In the genomic region with DNA sequence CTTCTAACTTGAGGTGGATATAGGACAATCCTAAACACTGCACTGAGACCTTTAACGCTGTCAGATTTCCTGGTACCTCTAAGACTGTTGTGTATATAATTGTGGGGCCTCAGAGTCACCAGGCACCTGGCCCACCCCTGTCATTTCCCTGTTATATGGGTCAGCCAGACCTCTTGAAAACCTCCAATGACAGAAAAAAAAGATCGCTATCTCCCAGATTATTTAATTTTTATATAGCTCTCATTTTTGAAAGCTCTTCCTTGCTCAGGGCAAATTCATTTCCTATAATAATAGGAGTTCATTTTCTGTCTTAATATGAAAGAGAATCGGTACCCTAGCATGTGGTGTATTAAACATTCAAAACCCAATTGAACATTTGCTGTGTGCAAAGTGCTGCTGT, we compare ENCODE assay signal across 33 cellular contexts. TPM values are rescaled to one million over a fixed set of nuclear protein-coding genes. Genes with fewer than 3 reads are reported as not detected.
"Had no signal": no experiment of that assay in that cellular context is flagged by ENCODE, and none has a peak within 500 bp of the region (broad histone marks: within the 10 kb centered on the region; RNA-seq: fewer than 3 reads in every experiment).

No MANE protein-coding gene starts in this region.

- H3K27me3 ChIP-seq: neural progenitor cell, ovary, right lobe of liver, spleen, suprapubic skin, testis, tibial artery, transverse colon, upper lobe of right lung, uterus had no signal

- H3K9ac ChIP-seq: neural progenitor cell, parathyroid adenoma had no signal

- H3K4me2 ChIP-seq: neural progenitor cell, smooth muscle cell had no signal

- H3K4me1 ChIP-seq: neural progenitor cell, parathyroid adenoma, psoas muscle, right lobe of liver, spleen, suprapubic skin, testis, tibial artery, transverse colon, upper lobe of right lung, uterus had no signal

- H3K4me3 ChIP-seq: neural progenitor cell, ovary, psoas muscle, right lobe of liver, skin epidermis, smooth muscle cell, spleen, suprapubic skin, testis, tibial artery, transverse colon, upper lobe of right lung, uterus had no signal

- H3K36me3 ChIP-seq: neural progenitor cell, ovary, right lobe of liver, spleen, suprapubic skin, transverse colon, upper lobe of right lung, uterus had no signal

- H2AFZ ChIP-seq: parathyroid adenoma had no signal

- ATAC-seq: natural killer cell; psoas muscle; right cardiac atrium; right lobe of liver; stimulated activated memory B cell treated with anti-CD40 and anti-IgM and Interleukin-4, amounts not matched to agents 10 μg/mL and 1 μg/mL and 100 μg/mL, for 72 hours; stimulated activated naive CD8-positive, alpha-beta T cell treated with anti-CD3 and anti-CD28 coated beads, Interleukin-15, amount 100 ng/mL, for 72 hours; stimulated activated naive CD8-positive, alpha-beta T cell treated with anti-CD3 and anti-CD28 coated beads, Interleukin-15, Interleukin-2, amounts not matched to agents 100 U/mL and 50 U/mL, for 24 hours; upper lobe of right lung had no signal

- H3K27ac ChIP-seq: neural progenitor cell, ovary, parathyroid adenoma, psoas muscle, right lobe of liver, skin epidermis, spleen, suprapubic skin, testis, tibial artery, transverse colon, upper lobe of right lung, uterus had no signal

- H3K9me3 ChIP-seq: ovary, psoas muscle, right lobe of liver, suprapubic skin, testis, tibial artery, transverse colon, upper lobe of right lung, uterus had no signal

- DNase-seq: natural killer cell; occipital lobe; ovary; posterior cingulate gyrus; psoas muscle; right cardiac atrium; right lobe of liver; spleen; stimulated activated CD4-positive, alpha-beta T cell treated with anti-CD3 and anti-CD28 coated beads, Interleukin-12 subunit alpha, Interleukin-12 subunit beta, amount 100 ng/mL, for 4 hours; stimulated activated CD4-positive, alpha-beta T cell treated with anti-CD3 and anti-CD28 coated beads, Interleukin-1b, Interleukin-23, amount 100 ng/mL, for 48 hours; stimulated activated CD4-positive, alpha-beta T cell treated with anti-CD3 and anti-CD28 coated beads, Interleukin-4, amount 100 ng/mL, for 1 hour; stimulated activated CD4-positive, alpha-beta T cell treated with anti-CD3 and anti-CD28 coated beads, Interleukin-4, amount 100 ng/mL, for 4 hours; stimulated activated CD8-positive, alpha-beta memory T cell treated with anti-CD3 and anti-CD28 coated beads, Interleukin-4, amount 100 ng/mL, for 48 hours; stimulated activated naive CD4-positive, alpha-beta T cell; stimulated activated naive CD8-positive, alpha-beta T cell treated with anti-CD3 and anti-CD28 coated beads, Interleukin-15, amount 100 ng/mL, for 72 hours; stimulated activated naive CD8-positive, alpha-beta T cell treated with anti-CD3 and anti-CD28 coated beads, Interleukin-15, Interleukin-2, amounts not matched to agents 100 U/mL and 50 U/mL, for 24 hours; substantia nigra; testis; tibial artery; transverse colon; upper lobe of right lung; uterus had no signal

RNA-seq across cellular contexts. Expression of a gene that starts 56.7 kb away (rescaled TPM):
- total RNA-seq: natural killer cell, occipital lobe, osteoblast, ovary, progenitor cell of endocrine pancreas, psoas muscle, renal cortical epithelial cell, right cardiac atrium, right lobe of liver, smooth muscle cell, spleen, suprapubic skin, testis, transverse colon, upper lobe of right lung, urinary bladder, uterus had no signal
- polyA plus RNA-seq: neural cell, psoas muscle, right cardiac atrium, spleen, urinary bladder had no signal
